In genomic region chr9:16716631-16717030, GRCh38 we compare ENCODE assay signal across 25 cellular contexts.
DNase-seq lines count a peak whose midpoint lies in the region; ATAC-seq, FAIRE-seq and TF ChIP-seq lines count a peak whose summit lies in the region.
"Had no signal": no experiment of that assay in that cellular context is flagged by ENCODE, and none has a peak within 500 bp of the region (broad histone marks: within the 10 kb centered on the region; RNA-seq: fewer than 3 reads in every experiment).

No MANE protein-coding gene starts in this region.

- FAIRE-seq in HepG2 (lab: Jason Lieb, UNC) = no peak
- FAIRE-seq: A204.1, D721Med, GM12892 had no signal

- no peaks in the 10 kb centered on the region for H3K36me3 Mint-ChIP-seq in WTC11
- H3K36me3 Mint-ChIP-seq: CD14-positive monocyte; CD8-positive, alpha-beta memory T cell had no signal

- H3K27me3 ChIP-seq in HepG2 (ENCODE audit: control insufficient read depth in 1 of 2, insufficient read depth in 2 of 2, low read length in 2 of 2) (no peaks in the 10 kb centered on the region), right lobe of liver (no peaks in the 10 kb centered on the region)
- H3K27me3 ChIP-seq: BE2C; BLaER1 treated with 17β-estradiol and CSF1 and Interleukin-3, amounts not matched to agents 10 nM and 100 nM had no signal

- DNase-seq in HepG2 (ENCODE audit: low spot score) = no peak
- no peak for DNase-seq in right lobe of liver
- DNase-seq in WTC11 (ENCODE audit: low spot score) = no peak
- peak; percentile 57 for DNase-seq in iris pigment epithelial cell (ENCODE audit: low read depth)
- DNase-seq in activated CD4-positive, alpha-beta T cell treated with anti-CD3 and anti-CD28 coated beads for 48 hours = no peak
- DNase-seq in Kasumi-1 (lab: John Stamatoyannopoulos, UW) = no peak
- DNase-seq in HuH-7 (ENCODE audit: low spot score) = no peak
- DNase-seq: ACHN; AML-193; BE2C; CD4-positive, alpha-beta T cell; CD8-positive, alpha-beta memory T cell; DMS 273 treated with DMSO at 0.1 percent for 48 hours; DMS79; EL; GF-D8; GM23248 had no signal

- no peak for ATAC-seq in HepG2
- ATAC-seq in right lobe of liver = no peak
- no peak for ATAC-seq in WTC11
- ATAC-seq in HG03460 (IDR thresholded peaks at IDR 0.05; ENCODE audit: unreplicated experiment) = no peak
- ATAC-seq: HCT116 had no signal

- H3K27ac ChIP-seq in HepG2 (ENCODE audit: extremely low read length, insufficient read depth, low read length) (no peak overlapping the region), right lobe of liver (no peak overlapping the region)
- H3K27ac ChIP-seq: 22Rv1; BLaER1 treated with 17β-estradiol and CSF1 and Interleukin-3, amounts not matched to agents 10 nM and 100 nM had no signal

- no peak overlapping the region for H3K4me3 Mint-ChIP-seq in WTC11
- H3K4me3 Mint-ChIP-seq: CD14-positive monocyte; CD4-positive, alpha-beta T cell; CD8-positive, alpha-beta memory T cell had no signal

- TF ChIP-seq POLR2A in HepG2 (IDR thresholded peaks at IDR 0.05; ENCODE audit: insufficient read depth in 1 of 2, low read depth in 2 of 2, low read length in 2 of 2) (no peak), right lobe of liver (IDR thresholded peaks at IDR 0.05) (no peak)

- no peak for TF ChIP-seq RAD21 in HepG2 (CRISPR knock-in tag; IDR thresholded peaks at IDR 0.05)

- no peaks in the 10 kb centered on the region for H3K9me3 Mint-ChIP-seq in WTC11
- H3K9me3 Mint-ChIP-seq: CD14-positive monocyte; CD4-positive, alpha-beta T cell had no signal

- no peaks in the 10 kb centered on the region for H3K27me3 Mint-ChIP-seq in WTC11 (ENCODE audit: low read depth)
- H3K27me3 Mint-ChIP-seq: CD4-positive, alpha-beta T cell; CD8-positive, alpha-beta memory T cell had no signal

- H3K79me2 ChIP-seq in HepG2 (ENCODE audit: insufficient read depth, low read length) = no peaks in the 10 kb centered on the region

- H3K4me3 ChIP-seq in HepG2 (replicated peaks in 1 of 3; ENCODE audit: insufficient read depth in 1 of 3, low read depth in 2 of 3, low read length in 3 of 3) (no peak overlapping the region), right lobe of liver (no peak overlapping the region)
- H3K4me3 ChIP-seq: BLaER1 treated with 17β-estradiol and CSF1 and Interleukin-3, amounts not matched to agents 10 nM and 100 nM; GM23248 had no signal

- 25% methylated on average over 6 of the region's 6 CpGs for WGBS in HepG2 (ENCODE audit: low lambda C conversion rate)
- WGBS in right lobe of liver (ENCODE audit: insufficient coverage, low coverage, low lambda C conversion rate, missing lambda C conversion rate) = 67% methylated on average over 6 of the region's 6 CpGs

- H3K4me2 ChIP-seq in HepG2 (ENCODE audit: low read depth, low read length) = no peak overlapping the region
- H3K4me2 ChIP-seq: BLaER1 treated with 17β-estradiol and CSF1 and Interleukin-3, amounts not matched to agents 10 nM and 100 nM had no signal

- H4K20me1 ChIP-seq in HepG2 (ENCODE audit: insufficient read depth, low read length) = no peaks in the 10 kb centered on the region
- H4K20me1 ChIP-seq: BLaER1 treated with 17β-estradiol and CSF1 and Interleukin-3, amounts not matched to agents 10 nM and 100 nM had no signal

- H3K4me1 Mint-ChIP-seq in WTC11 = peaks cover 90% of the 10 kb centered on the region
- H3K4me1 Mint-ChIP-seq: CD14-positive monocyte; CD8-positive, alpha-beta memory T cell had no signal

- TF ChIP-seq CTCF in HepG2 (CRISPR knock-in tag; IDR thresholded peaks at IDR 0.05) = no peak
- TF ChIP-seq CTCF in right lobe of liver (IDR thresholded peaks at IDR 0.05) = no peak
- TF ChIP-seq CTCF in WTC11 (IDR thresholded peaks at IDR 0.05) = no peak

- H3K9me3 ChIP-seq in HepG2 (ENCODE audit: low read length) = no peaks in the 10 kb centered on the region
- H3K9me3 ChIP-seq in right lobe of liver = no peaks in the 10 kb centered on the region
- H3K9me3 ChIP-seq: BE2C; BLaER1 treated with 17β-estradiol and CSF1 and Interleukin-3, amounts not matched to agents 10 nM and 100 nM had no signal

- no peaks in the 10 kb centered on the region for H3K4me1 ChIP-seq in HepG2 (ENCODE audit: insufficient read depth, low read length)
- H3K4me1 ChIP-seq in right lobe of liver = no peaks in the 10 kb centered on the region
- H3K4me1 ChIP-seq: BE2C; BLaER1 treated with 17β-estradiol and CSF1 and Interleukin-3, amounts not matched to agents 10 nM and 100 nM had no signal

- in situ Hi-C loops in HepG2 (cut with HindIII; ENCODE audit: extremely low pct_ligation_motif_present, low pct_unique_long_range_greater_than_20kb) = no loop called here

- H3K36me3 ChIP-seq in HepG2 (replicated peaks in 1 of 2; ENCODE audit: control insufficient read depth in 1 of 2, insufficient read depth in 2 of 2, low read length in 2 of 2) (no peaks in the 10 kb centered on the region), right lobe of liver (no peaks in the 10 kb centered on the region)
- H3K36me3 ChIP-seq: BE2C; BLaER1 treated with 17β-estradiol and CSF1 and Interleukin-3, amounts not matched to agents 10 nM and 100 nM had no signal

- no TSS peak for BruUV-seq in HepG2 (replicated peaks; lab: Mats Ljungman, UMichigan)

- intact Hi-C loops in HepG2 (cut with micrococcal nuclease; ENCODE audit: unreplicated experiment) = no loop called here
- intact Hi-C loops in right lobe of liver (cut with DNase I) = no loop called here

- no peak overlapping the region for H3K9ac ChIP-seq in HepG2 (ENCODE audit: insufficient read depth, low read depth, low read length)
- H3K9ac ChIP-seq: BLaER1 treated with 17β-estradiol and CSF1 and Interleukin-3, amounts not matched to agents 10 nM and 100 nM; GM23248 had no signal

- CTCF ChIA-PET in HepG2 (lab: Yijun Ruan, JAX; ENCODE audit: low intra/inter-chr PET ratio, low total read pairs) (no interaction called here), WTC11 (lab: Charles Lee) (no interaction called here)

- no peak overlapping the region for H2AFZ ChIP-seq in HepG2 (ENCODE audit: low read length)
- H2AFZ ChIP-seq: GM23248 had no signal

- H3K27ac Mint-ChIP-seq in WTC11 = peak overlapping the region; percentile 63; the same call in 1 of the 2 replicates
- H3K27ac Mint-ChIP-seq: CD14-positive monocyte; CD4-positive, alpha-beta T cell; CD8-positive, alpha-beta memory T cell had no signal

- TF ChIP-seq EP300 in HepG2 (IDR thresholded peaks at IDR 0.05; ENCODE audit: low read depth in 2 of 2, low read length in 2 of 2) (no peak), HepG2 (CRISPR knock-in tag; IDR thresholded peaks at IDR 0.05; ENCODE audit: borderline replicate concordance) (no peak)

- POLR2A ChIA-PET in HepG2 (lab: Yijun Ruan, JAX) = no interaction called here
- POLR2A ChIA-PET in WTC11 (lab: Charles Lee) = no interaction called here

TF ChIP-seq in HepG2, 621 proteins besides CTCF, POLR2A, EP300 and RAD21:
- no peak for TF ChIP-seq ZNF567 (CRISPR knock-in tag; IDR thresholded peaks at IDR 0.05; ENCODE audit: borderline replicate concordance)
- no peak for TF ChIP-seq POLR2G (IDR thresholded peaks at IDR 0.05; ENCODE audit: low read depth, low read length)
- TF ChIP-seq ZNF207 (IDR thresholded peaks at IDR 0.05; ENCODE audit: borderline replicate concordance) = no peak
- peak; percentile 38; the same call in 1 of the 2 replicates for TF ChIP-seq CREB1 (IDR thresholded peaks at IDR 0.05)
- no peak for TF ChIP-seq CREB1 (CRISPR knock-in tag; IDR thresholded peaks at IDR 0.05)

TF ChIP-seq in WTC11, 78 proteins besides CTCF, POLR2A, EP300 and RAD21 (continues in another document):
- TF ChIP-seq AR (CRISPR knock-in tag; IDR thresholded peaks at IDR 0.05) (no peak), HMGA2 (CRISPR knock-in tag; IDR thresholded peaks at IDR 0.05) (no peak), ZMAT4 (CRISPR knock-in tag; IDR thresholded peaks at IDR 0.05) (no peak), ZNF317 (CRISPR knock-in tag; IDR thresholded peaks at IDR 0.05; ENCODE audit: borderline replicate concordance, low read depth) (no peak), E2F1 (CRISPR knock-in tag; IDR thresholded peaks at IDR 0.05) (no peak), NFYB (CRISPR knock-in tag; conservative IDR thresholded peaks at IDR 0.05; ENCODE audit: low read depth) (no peak), KAT7 (CRISPR knock-in tag; IDR thresholded peaks at IDR 0.05; ENCODE audit: borderline replicate concordance) (no peak), ZNF416 (CRISPR knock-in tag; IDR thresholded peaks at IDR 0.05) (no peak)
